In the genomic region with DNA sequence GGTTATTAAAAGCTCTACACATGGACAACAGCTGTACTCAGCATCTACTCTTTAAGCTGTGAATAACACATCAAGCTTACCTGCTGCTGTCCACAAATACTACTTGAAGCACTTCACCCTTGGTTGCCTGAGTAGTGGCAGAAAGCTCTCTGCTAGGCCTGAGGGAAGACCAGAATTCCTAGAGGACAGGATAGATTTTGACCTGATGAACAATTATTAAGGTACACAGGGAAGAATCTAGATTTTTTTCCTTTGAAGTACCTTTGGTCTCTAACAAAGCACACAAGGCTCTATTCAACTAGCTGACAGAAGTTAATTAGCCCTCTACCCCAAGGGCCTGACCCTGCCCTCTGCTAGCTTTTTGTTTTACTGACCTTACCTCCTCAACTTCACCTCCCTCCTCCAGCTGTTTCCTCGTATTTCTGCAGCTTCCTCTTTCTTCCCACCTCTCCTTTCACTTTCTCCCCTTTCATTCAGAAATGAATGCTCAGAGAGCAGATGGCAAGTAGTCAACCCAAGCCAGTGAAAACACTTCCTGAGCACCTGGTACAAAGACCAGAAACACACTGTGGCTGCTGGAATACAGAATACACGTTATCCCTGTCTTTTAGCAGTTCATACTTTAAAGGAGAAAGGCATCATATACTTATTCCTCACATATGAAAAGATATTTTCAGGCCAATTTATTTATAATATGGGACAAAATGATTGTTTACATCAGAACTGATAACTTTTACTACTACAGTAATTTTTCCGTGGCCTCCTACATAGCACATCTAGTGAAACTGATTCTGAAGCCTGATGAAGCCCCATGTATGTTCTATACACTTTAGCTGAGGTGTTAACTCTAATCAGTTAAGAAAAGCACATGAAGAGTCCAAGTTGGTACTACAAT, we compare ENCODE assay signal across 1 cellular context.
TF ChIP-seq lines count a peak whose summit lies in the region.

No MANE protein-coding gene starts in this region.

TF ChIP-seq in HepG2, 621 proteins besides CTCF, POLR2A, EP300 and RAD21 (continued from another document and continues in another):
- TF ChIP-seq RBFOX2 (IDR thresholded peaks at IDR 0.05; ENCODE audit: low read depth, low read length) (no peak; the same call in 1 of the 2 replicates), ESRRA (CRISPR knock-in tag; IDR thresholded peaks at IDR 0.05; ENCODE audit: low read depth) (peak; percentile 35; the same call in 1 of the 2 replicates), TGIF2 (CRISPR knock-in tag; IDR thresholded peaks at IDR 0.05) (peak; percentile 45; the same call in 1 of the 2 replicates), EHMT2 (IDR thresholded peaks at IDR 0.05; ENCODE audit: borderline replicate concordance, low read depth, low read length) (no peak), SAP130 (CRISPR knock-in tag; IDR thresholded peaks at IDR 0.05; ENCODE audit: low read depth) (peak; percentile 66), SOX13 (IDR thresholded peaks at IDR 0.05) (no peak), SOX13 (CRISPR knock-in tag; conservative IDR thresholded peaks at IDR 0.05 in 1 of 2, IDR thresholded peaks at IDR 0.05 in 1 of 2) (peak in 1 of 2 experiments; percentile 92; a peak in 2 of 4 replicates), MAF1 (CRISPR knock-in tag; IDR thresholded peaks at IDR 0.05; ENCODE audit: borderline replicate concordance) (no peak), IRF2 (CRISPR knock-in tag; IDR thresholded peaks at IDR 0.05) (peak; percentile 29; the same call in 1 of the 2 replicates), POLR2G (IDR thresholded peaks at IDR 0.05; ENCODE audit: low read depth, low read length) (peak; percentile 81), CREM (IDR thresholded peaks at IDR 0.05) (peak; percentile 44; the same call in 1 of the 2 replicates), CREM (CRISPR knock-in tag; IDR thresholded peaks at IDR 0.05) (no peak), SIX4 (CRISPR knock-in tag; IDR thresholded peaks at IDR 0.05) (0 out of 2 replicates have a peak, but pooled peaks have one; percentile 13), ZNF678 (CRISPR knock-in tag; IDR thresholded peaks at IDR 0.05) (no peak), TBX3 (IDR thresholded peaks at IDR 0.05; ENCODE audit: borderline replicate concordance) (no peak), ERF (CRISPR knock-in tag; IDR thresholded peaks at IDR 0.05) (no peak), SOX5 (CRISPR knock-in tag; IDR thresholded peaks at IDR 0.05; ENCODE audit: borderline replicate concordance) (peak; percentile 82; the same call in 1 of the 2 replicates), HOXA9 (CRISPR knock-in tag; IDR thresholded peaks at IDR 0.05; ENCODE audit: borderline replicate concordance) (0 out of 2 replicates have a peak, but pooled peaks have one; percentile 28), ZNF605 (CRISPR knock-in tag; IDR thresholded peaks at IDR 0.05) (no peak), HES4 (CRISPR knock-in tag; IDR thresholded peaks at IDR 0.05; ENCODE audit: borderline replicate concordance) (no peak), ZNF749 (CRISPR knock-in tag; IDR thresholded peaks at IDR 0.05; ENCODE audit: borderline replicate concordance) (no peak), ZFYVE20 (CRISPR knock-in tag; IDR thresholded peaks at IDR 0.05; ENCODE audit: borderline replicate concordance, low read depth) (no peak), TSC22D2 (CRISPR knock-in tag; IDR thresholded peaks at IDR 0.05; ENCODE audit: borderline replicate concordance) (no peak), CCAR2 (optimal IDR thresholded peaks at IDR 0.05; ENCODE audit: low read depth, low read length) (peak; percentile 70), NR2F1 (CRISPR knock-in tag; IDR thresholded peaks at IDR 0.05) (peak in 1 of 2 experiments; percentile 50; a peak in 1 of 4 replicates), JUN (CRISPR knock-in tag; IDR thresholded peaks at IDR 0.05) (peak; percentile 48; the same call in 1 of the 2 replicates), AGO1 (IDR thresholded peaks at IDR 0.05; ENCODE audit: low read depth, low read length, poor library complexity, severe bottlenecking) (no peak), ZSCAN9 (CRISPR knock-in tag; IDR thresholded peaks at IDR 0.05; ENCODE audit: borderline replicate concordance) (0 out of 2 replicates have a peak, but pooled peaks have one; percentile 27), NR2C2 (CRISPR knock-in tag; IDR thresholded peaks at IDR 0.05; ENCODE audit: borderline replicate concordance) (no peak; the same call in 1 of the 2 replicates), MAZ (IDR thresholded peaks at IDR 0.05; ENCODE audit: borderline replicate concordance, low read depth, low read length) (no peak), MAZ (CRISPR knock-in tag; IDR thresholded peaks at IDR 0.05; ENCODE audit: low read depth) (no peak), ZMAT3 (CRISPR knock-in tag; conservative IDR thresholded peaks at IDR 0.05) (no peak), ZNF225 (CRISPR knock-in tag; IDR thresholded peaks at IDR 0.05) (no peak), SMARCE1 (IDR thresholded peaks at IDR 0.05; ENCODE audit: borderline replicate concordance) (no peak), TBX2 (CRISPR knock-in tag; IDR thresholded peaks at IDR 0.05; ENCODE audit: borderline replicate concordance) (peak; percentile 73), SATB2 (CRISPR knock-in tag; IDR thresholded peaks at IDR 0.05) (0 out of 2 replicates have a peak, but pooled peaks have one; percentile 14), ZSCAN29 (CRISPR knock-in tag; conservative IDR thresholded peaks at IDR 0.05) (peak; percentile 46; the same call in 1 of the 2 replicates)
- TF ChIP-seq, protein P1, sequence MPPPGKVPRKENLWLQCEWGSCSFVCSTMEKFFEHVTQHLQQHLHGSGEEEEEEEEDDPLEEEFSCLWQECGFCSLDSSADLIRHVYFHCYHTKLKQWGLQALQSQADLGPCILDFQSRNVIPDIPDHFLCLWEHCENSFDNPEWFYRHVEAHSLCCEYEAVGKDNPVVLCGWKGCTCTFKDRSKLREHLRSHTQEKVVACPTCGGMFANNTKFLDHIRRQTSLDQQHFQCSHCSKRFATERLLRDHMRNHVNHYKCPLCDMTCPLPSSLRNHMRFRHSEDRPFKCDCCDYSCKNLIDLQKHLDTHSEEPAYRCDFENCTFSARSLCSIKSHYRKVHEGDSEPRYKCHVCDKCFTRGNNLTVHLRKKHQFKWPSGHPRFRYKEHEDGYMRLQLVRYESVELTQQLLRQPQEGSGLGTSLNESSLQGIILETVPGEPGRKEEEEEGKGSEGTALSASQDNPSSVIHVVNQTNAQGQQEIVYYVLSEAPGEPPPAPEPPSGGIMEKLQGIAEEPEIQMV (CRISPR knock-in tag; IDR thresholded peaks at IDR 0.05; ENCODE audit: low read depth) = no peak; the same call in 1 of the 2 replicates
- TF ChIP-seq, protein P2, sequence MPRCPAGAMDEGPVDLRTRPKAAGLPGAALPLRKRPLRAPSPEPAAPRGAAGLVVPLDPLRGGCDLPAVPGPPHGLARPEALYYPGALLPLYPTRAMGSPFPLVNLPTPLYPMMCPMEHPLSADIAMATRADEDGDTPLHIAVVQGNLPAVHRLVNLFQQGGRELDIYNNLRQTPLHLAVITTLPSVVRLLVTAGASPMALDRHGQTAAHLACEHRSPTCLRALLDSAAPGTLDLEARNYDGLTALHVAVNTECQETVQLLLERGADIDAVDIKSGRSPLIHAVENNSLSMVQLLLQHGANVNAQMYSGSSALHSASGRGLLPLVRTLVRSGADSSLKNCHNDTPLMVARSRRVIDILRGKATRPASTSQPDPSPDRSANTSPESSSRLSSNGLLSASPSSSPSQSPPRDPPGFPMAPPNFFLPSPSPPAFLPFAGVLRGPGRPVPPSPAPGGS (CRISPR knock-in tag; IDR thresholded peaks at IDR 0.05) = no peak
- TF ChIP-seq, protein P3, sequence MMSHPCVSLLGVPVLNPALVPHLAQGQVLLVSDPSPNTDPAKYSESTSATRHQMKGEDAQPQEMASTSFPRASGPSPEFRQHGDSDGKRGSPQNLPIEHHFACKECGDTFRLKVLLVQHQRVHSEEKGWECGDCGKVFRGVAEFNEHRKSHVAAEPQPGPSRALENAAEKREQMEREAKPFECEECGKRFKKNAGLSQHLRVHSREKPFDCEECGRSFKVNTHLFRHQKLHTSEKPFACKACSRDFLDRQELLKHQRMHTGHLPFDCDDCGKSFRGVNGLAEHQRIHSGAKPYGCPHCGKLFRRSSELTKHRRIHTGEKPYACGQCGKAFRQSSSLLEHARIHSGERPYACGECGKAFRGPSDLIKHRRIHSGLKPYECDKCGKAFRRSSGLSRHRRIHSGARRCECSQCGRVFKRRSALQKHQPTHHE (CRISPR knock-in tag; IDR thresholded peaks at IDR 0.05; ENCODE audit: borderline replicate concordance) = peak; percentile 28; the same call in 1 of the 2 replicates
- TF ChIP-seq, protein P4, sequence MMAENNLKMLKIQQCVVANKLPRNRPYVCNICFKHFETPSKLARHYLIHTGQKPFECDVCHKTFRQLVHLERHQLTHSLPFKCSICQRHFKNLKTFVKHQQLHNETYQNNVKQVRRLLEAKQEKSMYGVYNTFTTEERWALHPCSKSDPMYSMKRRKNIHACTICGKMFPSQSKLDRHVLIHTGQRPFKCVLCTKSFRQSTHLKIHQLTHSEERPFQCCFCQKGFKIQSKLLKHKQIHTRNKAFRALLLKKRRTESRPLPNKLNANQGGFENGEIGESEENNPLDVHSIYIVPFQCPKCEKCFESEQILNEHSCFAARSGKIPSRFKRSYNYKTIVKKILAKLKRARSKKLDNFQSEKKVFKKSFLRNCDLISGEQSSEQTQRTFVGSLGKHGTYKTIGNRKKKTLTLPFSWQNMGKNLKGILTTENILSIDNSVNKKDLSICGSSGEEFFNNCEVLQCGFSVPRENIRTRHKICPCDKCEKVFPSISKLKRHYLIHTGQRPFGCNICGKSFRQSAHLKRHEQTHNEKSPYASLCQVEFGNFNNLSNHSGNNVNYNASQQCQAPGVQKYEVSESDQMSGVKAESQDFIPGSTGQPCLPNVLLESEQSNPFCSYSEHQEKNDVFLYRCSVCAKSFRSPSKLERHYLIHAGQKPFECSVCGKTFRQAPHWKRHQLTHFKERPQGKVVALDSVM (CRISPR knock-in tag; IDR thresholded peaks at IDR 0.05) = no peak
- TF ChIP-seq, protein P5, sequence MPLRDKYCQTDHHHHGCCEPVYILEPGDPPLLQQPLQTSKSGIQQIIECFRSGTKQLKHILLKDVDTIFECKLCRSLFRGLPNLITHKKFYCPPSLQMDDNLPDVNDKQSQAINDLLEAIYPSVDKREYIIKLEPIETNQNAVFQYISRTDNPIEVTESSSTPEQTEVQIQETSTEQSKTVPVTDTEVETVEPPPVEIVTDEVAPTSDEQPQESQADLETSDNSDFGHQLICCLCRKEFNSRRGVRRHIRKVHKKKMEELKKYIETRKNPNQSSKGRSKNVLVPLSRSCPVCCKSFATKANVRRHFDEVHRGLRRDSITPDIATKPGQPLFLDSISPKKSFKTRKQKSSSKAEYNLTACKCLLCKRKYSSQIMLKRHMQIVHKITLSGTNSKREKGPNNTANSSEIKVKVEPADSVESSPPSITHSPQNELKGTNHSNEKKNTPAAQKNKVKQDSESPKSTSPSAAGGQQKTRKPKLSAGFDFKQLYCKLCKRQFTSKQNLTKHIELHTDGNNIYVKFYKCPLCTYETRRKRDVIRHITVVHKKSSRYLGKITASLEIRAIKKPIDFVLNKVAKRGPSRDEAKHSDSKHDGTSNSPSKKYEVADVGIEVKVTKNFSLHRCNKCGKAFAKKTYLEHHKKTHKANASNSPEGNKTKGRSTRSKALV (CRISPR knock-in tag; IDR thresholded peaks at IDR 0.05) = 0 out of 2 replicates have a peak, but pooled peaks have one; percentile 29
- TF ChIP-seq, protein P6, sequence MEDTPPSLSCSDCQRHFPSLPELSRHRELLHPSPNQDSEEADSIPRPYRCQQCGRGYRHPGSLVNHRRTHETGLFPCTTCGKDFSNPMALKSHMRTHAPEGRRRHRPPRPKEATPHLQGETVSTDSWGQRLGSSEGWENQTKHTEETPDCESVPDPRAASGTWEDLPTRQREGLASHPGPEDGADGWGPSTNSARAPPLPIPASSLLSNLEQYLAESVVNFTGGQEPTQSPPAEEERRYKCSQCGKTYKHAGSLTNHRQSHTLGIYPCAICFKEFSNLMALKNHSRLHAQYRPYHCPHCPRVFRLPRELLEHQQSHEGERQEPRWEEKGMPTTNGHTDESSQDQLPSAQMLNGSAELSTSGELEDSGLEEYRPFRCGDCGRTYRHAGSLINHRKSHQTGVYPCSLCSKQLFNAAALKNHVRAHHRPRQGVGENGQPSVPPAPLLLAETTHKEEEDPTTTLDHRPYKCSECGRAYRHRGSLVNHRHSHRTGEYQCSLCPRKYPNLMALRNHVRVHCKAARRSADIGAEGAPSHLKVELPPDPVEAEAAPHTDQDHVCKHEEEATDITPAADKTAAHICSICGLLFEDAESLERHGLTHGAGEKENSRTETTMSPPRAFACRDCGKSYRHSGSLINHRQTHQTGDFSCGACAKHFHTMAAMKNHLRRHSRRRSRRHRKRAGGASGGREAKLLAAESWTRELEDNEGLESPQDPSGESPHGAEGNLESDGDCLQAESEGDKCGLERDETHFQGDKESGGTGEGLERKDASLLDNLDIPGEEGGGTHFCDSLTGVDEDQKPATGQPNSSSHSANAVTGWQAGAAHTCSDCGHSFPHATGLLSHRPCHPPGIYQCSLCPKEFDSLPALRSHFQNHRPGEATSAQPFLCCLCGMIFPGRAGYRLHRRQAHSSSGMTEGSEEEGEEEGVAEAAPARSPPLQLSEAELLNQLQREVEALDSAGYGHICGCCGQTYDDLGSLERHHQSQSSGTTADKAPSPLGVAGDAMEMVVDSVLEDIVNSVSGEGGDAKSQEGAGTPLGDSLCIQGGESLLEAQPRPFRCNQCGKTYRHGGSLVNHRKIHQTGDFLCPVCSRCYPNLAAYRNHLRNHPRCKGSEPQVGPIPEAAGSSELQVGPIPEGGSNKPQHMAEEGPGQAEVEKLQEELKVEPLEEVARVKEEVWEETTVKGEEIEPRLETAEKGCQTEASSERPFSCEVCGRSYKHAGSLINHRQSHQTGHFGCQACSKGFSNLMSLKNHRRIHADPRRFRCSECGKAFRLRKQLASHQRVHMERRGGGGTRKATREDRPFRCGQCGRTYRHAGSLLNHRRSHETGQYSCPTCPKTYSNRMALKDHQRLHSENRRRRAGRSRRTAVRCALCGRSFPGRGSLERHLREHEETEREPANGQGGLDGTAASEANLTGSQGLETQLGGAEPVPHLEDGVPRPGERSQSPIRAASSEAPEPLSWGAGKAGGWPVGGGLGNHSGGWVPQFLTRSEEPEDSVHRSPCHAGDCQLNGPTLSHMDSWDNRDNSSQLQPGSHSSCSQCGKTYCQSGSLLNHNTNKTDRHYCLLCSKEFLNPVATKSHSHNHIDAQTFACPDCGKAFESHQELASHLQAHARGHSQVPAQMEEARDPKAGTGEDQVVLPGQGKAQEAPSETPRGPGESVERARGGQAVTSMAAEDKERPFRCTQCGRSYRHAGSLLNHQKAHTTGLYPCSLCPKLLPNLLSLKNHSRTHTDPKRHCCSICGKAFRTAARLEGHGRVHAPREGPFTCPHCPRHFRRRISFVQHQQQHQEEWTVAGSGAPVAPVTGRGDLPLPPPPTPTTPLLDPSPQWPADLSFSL (CRISPR knock-in tag; IDR thresholded peaks at IDR 0.05) = no peak
